ENCODE assay signal across 1 cellular context in the genomic region with DNA sequence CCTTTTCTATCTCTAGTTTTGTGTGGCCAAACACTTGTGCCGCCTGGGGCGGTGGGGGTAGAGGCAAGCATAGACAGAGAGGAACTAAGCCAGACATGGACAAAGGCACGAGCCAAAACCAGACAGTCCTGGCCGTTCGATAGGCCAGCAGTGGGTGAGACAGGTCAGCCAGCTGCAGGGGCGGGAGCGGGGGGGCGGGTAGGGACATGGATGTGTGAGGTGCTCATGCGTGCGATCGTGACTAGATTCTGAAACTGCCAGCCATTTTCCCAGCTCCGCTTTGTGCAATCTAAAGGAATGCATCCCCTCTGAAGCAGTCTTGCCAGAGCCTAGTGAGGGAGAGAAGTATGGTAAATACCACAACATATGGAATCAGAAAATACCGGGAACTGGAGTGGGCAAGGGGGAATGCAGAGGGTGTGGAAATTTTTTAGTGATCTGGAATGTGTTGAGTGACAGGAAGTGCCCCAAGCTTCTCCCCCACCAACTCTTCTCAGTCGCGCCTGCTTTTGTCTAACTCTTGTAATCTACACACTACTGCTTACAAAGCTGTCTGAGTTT.
A peak's percentile ranks its signal among the peaks of the same experiment; 100 is the strongest.
TF ChIP-seq lines count a peak whose summit lies in the region.

No MANE protein-coding gene starts in this region.

TF ChIP-seq in HepG2, 621 proteins besides CTCF, POLR2A, EP300 and RAD21 (continued from another document and continues in another):
- TF ChIP-seq ZFP82 (CRISPR knock-in tag; IDR thresholded peaks at IDR 0.05; ENCODE audit: borderline replicate concordance): no peak
- TF ChIP-seq FOSL1 (CRISPR knock-in tag; IDR thresholded peaks at IDR 0.05; ENCODE audit: borderline replicate concordance): no peak
- TF ChIP-seq ZFP36L1 (CRISPR knock-in tag; IDR thresholded peaks at IDR 0.05): no peak
- peak; percentile 96 for TF ChIP-seq SKIL (CRISPR knock-in tag; IDR thresholded peaks at IDR 0.05; ENCODE audit: borderline replicate concordance)
- TF ChIP-seq SAP130 (CRISPR knock-in tag; IDR thresholded peaks at IDR 0.05; ENCODE audit: low read depth): peak; percentile 81
- TF ChIP-seq ZBTB49 (CRISPR knock-in tag; IDR thresholded peaks at IDR 0.05; ENCODE audit: borderline replicate concordance): no peak
- no peak for TF ChIP-seq ZNF556 (CRISPR knock-in tag; IDR thresholded peaks at IDR 0.05; ENCODE audit: borderline replicate concordance)
- TF ChIP-seq RFXANK (CRISPR knock-in tag; IDR thresholded peaks at IDR 0.05): no peak
- no peak for TF ChIP-seq IRF1 (CRISPR knock-in tag; IDR thresholded peaks at IDR 0.05; ENCODE audit: low read depth)
- TF ChIP-seq GFI1 (CRISPR knock-in tag; IDR thresholded peaks at IDR 0.05; ENCODE audit: borderline replicate concordance): no peak
- peak; percentile 70; the same call in 1 of the 2 replicates for TF ChIP-seq SALL1 (CRISPR knock-in tag; IDR thresholded peaks at IDR 0.05)
- TF ChIP-seq MEIS1 (CRISPR knock-in tag; IDR thresholded peaks at IDR 0.05; ENCODE audit: borderline replicate concordance): no peak
- TF ChIP-seq DMAP1 (CRISPR knock-in tag; IDR thresholded peaks at IDR 0.05): peak; percentile 58; the same call in 1 of the 2 replicates
- TF ChIP-seq JUN (CRISPR knock-in tag; IDR thresholded peaks at IDR 0.05): no peak
- TF ChIP-seq ZNF382 (CRISPR knock-in tag; IDR thresholded peaks at IDR 0.05; ENCODE audit: borderline replicate concordance): no peak
- TF ChIP-seq CREB3 (CRISPR knock-in tag; IDR thresholded peaks at IDR 0.05): no peak
- TF ChIP-seq IKZF5 (CRISPR knock-in tag; IDR thresholded peaks at IDR 0.05): no peak; the same call in 1 of the 2 replicates
- TF ChIP-seq, protein P1, sequence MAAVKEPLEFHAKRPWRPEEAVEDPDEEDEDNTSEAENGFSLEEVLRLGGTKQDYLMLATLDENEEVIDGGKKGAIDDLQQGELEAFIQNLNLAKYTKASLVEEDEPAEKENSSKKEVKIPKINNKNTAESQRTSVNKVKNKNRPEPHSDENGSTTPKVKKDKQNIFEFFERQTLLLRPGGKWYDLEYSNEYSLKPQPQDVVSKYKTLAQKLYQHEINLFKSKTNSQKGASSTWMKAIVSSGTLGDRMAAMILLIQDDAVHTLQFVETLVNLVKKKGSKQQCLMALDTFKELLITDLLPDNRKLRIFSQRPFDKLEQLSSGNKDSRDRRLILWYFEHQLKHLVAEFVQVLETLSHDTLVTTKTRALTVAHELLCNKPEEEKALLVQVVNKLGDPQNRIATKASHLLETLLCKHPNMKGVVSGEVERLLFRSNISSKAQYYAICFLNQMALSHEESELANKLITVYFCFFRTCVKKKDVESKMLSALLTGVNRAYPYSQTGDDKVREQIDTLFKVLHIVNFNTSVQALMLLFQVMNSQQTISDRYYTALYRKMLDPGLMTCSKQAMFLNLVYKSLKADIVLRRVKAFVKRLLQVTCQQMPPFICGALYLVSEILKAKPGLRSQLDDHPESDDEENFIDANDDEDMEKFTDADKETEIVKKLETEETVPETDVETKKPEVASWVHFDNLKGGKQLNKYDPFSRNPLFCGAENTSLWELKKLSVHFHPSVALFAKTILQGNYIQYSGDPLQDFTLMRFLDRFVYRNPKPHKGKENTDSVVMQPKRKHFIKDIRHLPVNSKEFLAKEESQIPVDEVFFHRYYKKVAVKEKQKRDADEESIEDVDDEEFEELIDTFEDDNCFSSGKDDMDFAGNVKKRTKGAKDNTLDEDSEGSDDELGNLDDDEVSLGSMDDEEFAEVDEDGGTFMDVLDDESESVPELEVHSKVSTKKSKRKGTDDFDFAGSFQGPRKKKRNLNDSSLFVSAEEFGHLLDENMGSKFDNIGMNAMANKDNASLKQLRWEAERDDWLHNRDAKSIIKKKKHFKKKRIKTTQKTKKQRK (IDR thresholded peaks at IDR 0.05; ENCODE audit: low read length): no peak
- TF ChIP-seq THAP11 (CRISPR knock-in tag; IDR thresholded peaks at IDR 0.05): peak; percentile 50; the same call in 1 of the 2 replicates
- TF ChIP-seq MYC (CRISPR knock-in tag; IDR thresholded peaks at IDR 0.05; ENCODE audit: borderline replicate concordance): peak; percentile 67; the same call in 1 of the 2 replicates
- TF ChIP-seq RARA (CRISPR knock-in tag; IDR thresholded peaks at IDR 0.05): peak; percentile 85
- TF ChIP-seq CBX5 (CRISPR knock-in tag; IDR thresholded peaks at IDR 0.05; ENCODE audit: borderline replicate concordance): peak; percentile 32; the same call in 1 of the 2 replicates
- TF ChIP-seq ZMAT3 (CRISPR knock-in tag; conservative IDR thresholded peaks at IDR 0.05): no peak
- no peak for TF ChIP-seq ATF1 (CRISPR knock-in tag; IDR thresholded peaks at IDR 0.05)
- 0 out of 2 replicates have a peak, but pooled peaks have one; percentile 61 for TF ChIP-seq FOSL2 (CRISPR knock-in tag; IDR thresholded peaks at IDR 0.05)
- TF ChIP-seq ISL2 (CRISPR knock-in tag; IDR thresholded peaks at IDR 0.05): peak; percentile 63; the same call in 1 of the 2 replicates
- no peak for TF ChIP-seq ZFX (CRISPR knock-in tag; IDR thresholded peaks at IDR 0.05; ENCODE audit: low read depth)
- TF ChIP-seq JARID2 (CRISPR knock-in tag; IDR thresholded peaks at IDR 0.05; ENCODE audit: insufficient replicate concordance): no peak
- TF ChIP-seq ONECUT2 (CRISPR knock-in tag; IDR thresholded peaks at IDR 0.05): peak; percentile 76
- TF ChIP-seq ZNF234 (CRISPR knock-in tag; conservative IDR thresholded peaks at IDR 0.05): no peak
- no peak for TF ChIP-seq PCBP1 (IDR thresholded peaks at IDR 0.05; ENCODE audit: borderline replicate concordance, low read depth, low read length)
- TF ChIP-seq ZNF143 (CRISPR knock-in tag; IDR thresholded peaks at IDR 0.05): no peak
- no peak for TF ChIP-seq BATF2 (CRISPR knock-in tag; IDR thresholded peaks at IDR 0.05)
- no peak for TF ChIP-seq ADNP (CRISPR knock-in tag; IDR thresholded peaks at IDR 0.05)
- peak; percentile 40 for TF ChIP-seq ELF3 (CRISPR knock-in tag; IDR thresholded peaks at IDR 0.05)
- TF ChIP-seq, protein P2, sequence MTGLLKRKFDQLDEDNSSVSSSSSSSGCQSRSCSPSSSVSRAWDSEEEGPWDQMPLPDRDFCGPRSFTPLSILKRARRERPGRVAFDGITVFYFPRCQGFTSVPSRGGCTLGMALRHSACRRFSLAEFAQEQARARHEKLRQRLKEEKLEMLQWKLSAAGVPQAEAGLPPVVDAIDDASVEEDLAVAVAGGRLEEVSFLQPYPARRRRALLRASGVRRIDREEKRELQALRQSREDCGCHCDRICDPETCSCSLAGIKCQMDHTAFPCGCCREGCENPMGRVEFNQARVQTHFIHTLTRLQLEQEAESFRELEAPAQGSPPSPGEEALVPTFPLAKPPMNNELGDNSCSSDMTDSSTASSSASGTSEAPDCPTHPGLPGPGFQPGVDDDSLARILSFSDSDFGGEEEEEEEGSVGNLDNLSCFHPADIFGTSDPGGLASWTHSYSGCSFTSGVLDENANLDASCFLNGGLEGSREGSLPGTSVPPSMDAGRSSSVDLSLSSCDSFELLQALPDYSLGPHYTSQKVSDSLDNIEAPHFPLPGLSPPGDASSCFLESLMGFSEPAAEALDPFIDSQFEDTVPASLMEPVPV (CRISPR knock-in tag; IDR thresholded peaks at IDR 0.05): peak; percentile 49; the same call in 1 of the 2 replicates
- TF ChIP-seq NFKBIZ (CRISPR knock-in tag; IDR thresholded peaks at IDR 0.05): 0 out of 2 replicates have a peak, but pooled peaks have one; percentile 14
- no peak for TF ChIP-seq HCFC1 (IDR thresholded peaks at IDR 0.05; ENCODE audit: low read depth, low read length)
- TF ChIP-seq CCDC6 (CRISPR knock-in tag; IDR thresholded peaks at IDR 0.05): no peak
- no peak for TF ChIP-seq SP1 (IDR thresholded peaks at IDR 0.05)
- TF ChIP-seq SP1 (CRISPR knock-in tag; IDR thresholded peaks at IDR 0.05): no peak; the same call in 1 of the 2 replicates
- peak; percentile 82 for TF ChIP-seq KMT2B (CRISPR knock-in tag; IDR thresholded peaks at IDR 0.05)
- peak; percentile 63; the same call in 1 of the 2 replicates for TF ChIP-seq BRD4 (CRISPR knock-in tag; IDR thresholded peaks at IDR 0.05)
- no peak for TF ChIP-seq TRAFD1 (CRISPR knock-in tag; IDR thresholded peaks at IDR 0.05; ENCODE audit: borderline replicate concordance)
- TF ChIP-seq DPF2 (CRISPR knock-in tag; IDR thresholded peaks at IDR 0.05; ENCODE audit: borderline replicate concordance, low read depth): 0 out of 2 replicates have a peak, but pooled peaks have one; percentile 42
- TF ChIP-seq POGZ (CRISPR knock-in tag; IDR thresholded peaks at IDR 0.05): peak; percentile 48; the same call in 1 of the 2 replicates
- no peak for TF ChIP-seq HNRNPH1 (optimal IDR thresholded peaks at IDR 0.05; ENCODE audit: low read depth, low read length)
- no peak; the same call in 1 of the 2 replicates for TF ChIP-seq GATAD2A (CRISPR knock-in tag; IDR thresholded peaks at IDR 0.05)
- TF ChIP-seq SIN3A (IDR thresholded peaks at IDR 0.05; ENCODE audit: borderline replicate concordance, low read depth, low read length): no peak
- no peak for TF ChIP-seq HOXD1 (CRISPR knock-in tag; IDR thresholded peaks at IDR 0.05)
- TF ChIP-seq RBM22 (optimal IDR thresholded peaks at IDR 0.05; ENCODE audit: low read length): peak; percentile 72
- no peak for TF ChIP-seq CHCHD3 (CRISPR knock-in tag; IDR thresholded peaks at IDR 0.05)
- TF ChIP-seq ZNF577 (CRISPR knock-in tag; IDR thresholded peaks at IDR 0.05; ENCODE audit: borderline replicate concordance, low read depth): no peak
- peak; percentile 42; the same call in 1 of the 2 replicates for TF ChIP-seq TAF1 (CRISPR knock-in tag; IDR thresholded peaks at IDR 0.05)
